1 cellular context compared by ENCODE assay signal in genomic region chr1:59013928-59014279, GRCh38.
TF ChIP-seq lines count a peak whose summit lies in the region.

No MANE protein-coding gene starts in this region.

TF ChIP-seq in WTC11, 78 proteins besides CTCF, POLR2A, EP300 and RAD21 (continued from another document):
- TF ChIP-seq, protein P1, sequence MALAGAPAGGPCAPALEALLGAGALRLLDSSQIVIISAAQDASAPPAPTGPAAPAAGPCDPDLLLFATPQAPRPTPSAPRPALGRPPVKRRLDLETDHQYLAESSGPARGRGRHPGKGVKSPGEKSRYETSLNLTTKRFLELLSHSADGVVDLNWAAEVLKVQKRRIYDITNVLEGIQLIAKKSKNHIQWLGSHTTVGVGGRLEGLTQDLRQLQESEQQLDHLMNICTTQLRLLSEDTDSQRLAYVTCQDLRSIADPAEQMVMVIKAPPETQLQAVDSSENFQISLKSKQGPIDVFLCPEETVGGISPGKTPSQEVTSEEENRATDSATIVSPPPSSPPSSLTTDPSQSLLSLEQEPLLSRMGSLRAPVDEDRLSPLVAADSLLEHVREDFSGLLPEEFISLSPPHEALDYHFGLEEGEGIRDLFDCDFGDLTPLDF (CRISPR knock-in tag; IDR thresholded peaks at IDR 0.05) = no peak
- TF ChIP-seq ZNF423 (CRISPR knock-in tag; IDR thresholded peaks at IDR 0.05) (no peak), CDX4 (CRISPR knock-in tag; IDR thresholded peaks at IDR 0.05; ENCODE audit: borderline replicate concordance) (no peak)
- TF ChIP-seq, protein P2, sequence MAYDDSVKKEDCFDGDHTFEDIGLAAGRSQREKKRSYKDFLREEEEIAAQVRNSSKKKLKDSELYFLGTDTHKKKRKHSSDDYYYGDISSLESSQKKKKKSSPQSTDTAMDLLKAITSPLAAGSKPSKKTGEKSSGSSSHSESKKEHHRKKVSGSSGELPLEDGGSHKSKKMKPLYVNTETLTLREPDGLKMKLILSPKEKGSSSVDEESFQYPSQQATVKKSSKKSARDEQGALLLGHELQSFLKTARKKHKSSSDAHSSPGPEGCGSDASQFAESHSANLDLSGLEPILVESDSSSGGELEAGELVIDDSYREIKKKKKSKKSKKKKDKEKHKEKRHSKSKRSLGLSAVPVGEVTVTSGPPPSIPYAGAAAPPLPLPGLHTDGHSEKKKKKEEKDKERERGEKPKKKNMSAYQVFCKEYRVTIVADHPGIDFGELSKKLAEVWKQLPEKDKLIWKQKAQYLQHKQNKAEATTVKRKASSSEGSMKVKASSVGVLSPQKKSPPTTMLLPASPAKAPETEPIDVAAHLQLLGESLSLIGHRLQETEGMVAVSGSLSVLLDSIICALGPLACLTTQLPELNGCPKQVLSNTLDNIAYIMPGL (CRISPR knock-in tag; IDR thresholded peaks at IDR 0.05) = no peak
